In genomic region chr5:88140396-88140862, GRCh38 we compare ENCODE assay signal across 10 cellular contexts.
DNase-seq lines count a peak whose midpoint lies in the region; TF ChIP-seq lines count a peak whose summit lies in the region.
"Had no signal": no experiment of that assay in that cellular context is flagged by ENCODE, and none has a peak within 500 bp of the region (broad histone marks: within the 10 kb centered on the region; RNA-seq: fewer than 3 reads in every experiment).

No MANE protein-coding gene starts in this region.

- H3K36me3 ChIP-seq in effector memory CD4-positive, alpha-beta T cell (ENCODE audit: control insufficient read depth, insufficient read depth, low read length): no peaks in the 10 kb centered on the region
- no peaks in the 10 kb centered on the region for H3K36me3 ChIP-seq in uterus

- H3K27me3 Mint-ChIP-seq in activated naive CD4-positive, alpha-beta T cell treated with anti-CD3 and anti-CD28 coated beads, Interleukin-2, amount 10 ng/mL, durations not matched to agents 7 days and 5 days: peaks cover 5% of the 10 kb centered on the region
- H3K27me3 Mint-ChIP-seq in activated naive CD4-positive, alpha-beta T cell treated with anti-CD3 and anti-CD28 coated beads for 36 hours (ENCODE audit: low read depth): peaks cover 38% of the 10 kb centered on the region

- H3K9me3 ChIP-seq in effector memory CD4-positive, alpha-beta T cell (ENCODE audit: control insufficient read depth, low read length): peaks cover 7% of the 10 kb centered on the region
- no peaks in the 10 kb centered on the region for H3K9me3 ChIP-seq in uterus

- no peak overlapping the region for H3K27ac ChIP-seq in effector memory CD4-positive, alpha-beta T cell (ENCODE audit: insufficient read depth, low read length, poor library complexity, severe bottlenecking)
- peak overlapping the region; percentile 78 to 81 for H3K27ac ChIP-seq in uterus

- no peak for TF ChIP-seq POLR2A in uterus (IDR thresholded peaks at IDR 0.05)

- intact Hi-C loops in activated naive CD4-positive, alpha-beta T cell treated with anti-CD3 and anti-CD28 coated beads for 36 hours (cut with micrococcal nuclease): loop anchor here (2.0 to 10.0 kb wide), 7 partner anchors 50 to 1526 kb away; partner anchors contain the start of genes CCNH, COX7C and MEF2C
- intact Hi-C loops in uterus (cut with DNase I; ENCODE audit: low total_unique reads): loop anchor here (10.0 kb wide), 1 partner anchor 544 kb away; no protein-coding TSS in a partner anchor

- H3K36me3 Mint-ChIP-seq in activated naive CD4-positive, alpha-beta T cell treated with anti-CD3 and anti-CD28 coated beads, Interleukin-2, amount 10 ng/mL, durations not matched to agents 7 days and 5 days: peaks cover 6% of the 10 kb centered on the region
- H3K36me3 Mint-ChIP-seq in activated naive CD4-positive, alpha-beta T cell treated with anti-CD3 and anti-CD28 coated beads for 36 hours (ENCODE audit: low read depth): no peaks in the 10 kb centered on the region

- no peak overlapping the region for H3K27ac Mint-ChIP-seq in activated naive CD4-positive, alpha-beta T cell treated with anti-CD3 and anti-CD28 coated beads, Interleukin-2, amount 10 ng/mL, durations not matched to agents 7 days and 5 days
- H3K27ac Mint-ChIP-seq in activated naive CD4-positive, alpha-beta T cell treated with anti-CD3 and anti-CD28 coated beads for 36 hours: no peak overlapping the region
- H3K27ac Mint-ChIP-seq: naive B cell had no signal

- peak; percentile 32 for DNase-seq in activated naive CD4-positive, alpha-beta T cell treated with anti-CD3 and anti-CD28 coated beads, Interleukin-2, amount 10 ng/mL, durations not matched to agents 7 days and 5 days
- no peak for DNase-seq in activated naive CD4-positive, alpha-beta T cell treated with anti-CD3 and anti-CD28 coated beads for 36 hours
- DNase-seq in effector memory CD4-positive, alpha-beta T cell: no peak
- DNase-seq in middle frontal gyrus (ENCODE audit: extremely low spot score, low spot score) (peak; percentile 55), uterus (peak; percentile 40 to 51), NCI-H524 treated with DMSO at 0.1 percent for 48 hours (lab: John Stamatoyannopoulos, UW) (no peak), mesenteric fat pad (ENCODE audit: low spot score) (no peak), activated T-cell treated with anti-CD3 and anti-CD28 coated beads for 4 hours (no peak)
- DNase-seq: DND-41, naive B cell had no signal

- peaks cover 11% of the 10 kb centered on the region for H3K4me1 ChIP-seq in effector memory CD4-positive, alpha-beta T cell (ENCODE audit: control insufficient read depth, insufficient read depth, low read length, poor library complexity, severe bottlenecking)
- no peaks in the 10 kb centered on the region for H3K4me1 ChIP-seq in uterus

- CTCF ChIA-PET in activated naive CD4-positive, alpha-beta T cell treated with anti-CD3 and anti-CD28 coated beads, Interleukin-2, amount 10 ng/mL, durations not matched to agents 7 days and 5 days (lab: Charles Lee): no interaction called here
- CTCF ChIA-PET in activated naive CD4-positive, alpha-beta T cell treated with anti-CD3 and anti-CD28 coated beads for 36 hours (lab: Charles Lee): no interaction called here

- H3K4me1 Mint-ChIP-seq in activated naive CD4-positive, alpha-beta T cell treated with anti-CD3 and anti-CD28 coated beads, Interleukin-2, amount 10 ng/mL, durations not matched to agents 7 days and 5 days: peaks cover 13% of the 10 kb centered on the region
- peaks cover 4% of the 10 kb centered on the region for H3K4me1 Mint-ChIP-seq in activated naive CD4-positive, alpha-beta T cell treated with anti-CD3 and anti-CD28 coated beads for 36 hours (ENCODE audit: low read depth)

- no peak overlapping the region for H3K4me3 Mint-ChIP-seq in activated naive CD4-positive, alpha-beta T cell treated with anti-CD3 and anti-CD28 coated beads, Interleukin-2, amount 10 ng/mL, durations not matched to agents 7 days and 5 days
- H3K4me3 Mint-ChIP-seq in activated naive CD4-positive, alpha-beta T cell treated with anti-CD3 and anti-CD28 coated beads for 36 hours: no peak overlapping the region
- H3K4me3 Mint-ChIP-seq: naive B cell had no signal

- H3K27me3 ChIP-seq in effector memory CD4-positive, alpha-beta T cell (replicated peaks; ENCODE audit: control insufficient read depth, insufficient read depth, low read length, poor library complexity, severe bottlenecking): peaks cover 26% of the 10 kb centered on the region
- no peaks in the 10 kb centered on the region for H3K27me3 ChIP-seq in uterus

- peak overlapping the region; percentile 52 for H3K4me3 ChIP-seq in effector memory CD4-positive, alpha-beta T cell (ENCODE audit: insufficient read depth, low read depth, low read length, poor library complexity, severe bottlenecking)
- peak overlapping the region; percentile 44 to 55 for H3K4me3 ChIP-seq in uterus

- no peaks in the 10 kb centered on the region for H3K9me3 Mint-ChIP-seq in activated naive CD4-positive, alpha-beta T cell treated with anti-CD3 and anti-CD28 coated beads, Interleukin-2, amount 10 ng/mL, durations not matched to agents 7 days and 5 days
- no peaks in the 10 kb centered on the region for H3K9me3 Mint-ChIP-seq in activated naive CD4-positive, alpha-beta T cell treated with anti-CD3 and anti-CD28 coated beads for 36 hours

- TF ChIP-seq CTCF in uterus (IDR thresholded peaks at IDR 0.05): no peak

Comparison
In these comparisons a context has a peak if more than half of its experiments do, and no peak if none do; other contexts are left out.
1. DNase-seq: peak in activated naive CD4-positive, alpha-beta T cell treated with anti-CD3 and anti-CD28 coated beads, Interleukin-2, amount 10 ng/mL, durations not matched to agents 7 days and 5 days (single experiment), middle frontal gyrus (single experiment) and uterus (2 of 2); none in activated naive CD4-positive, alpha-beta T cell treated with anti-CD3 and anti-CD28 coated beads for 36 hours (single experiment), effector memory CD4-positive, alpha-beta T cell (0 of 3), NCI-H524 treated with DMSO at 0.1 percent for 48 hours (single experiment), mesenteric fat pad (single experiment) and activated T-cell treated with anti-CD3 and anti-CD28 coated beads for 4 hours (single experiment).